In the genomic region with DNA sequence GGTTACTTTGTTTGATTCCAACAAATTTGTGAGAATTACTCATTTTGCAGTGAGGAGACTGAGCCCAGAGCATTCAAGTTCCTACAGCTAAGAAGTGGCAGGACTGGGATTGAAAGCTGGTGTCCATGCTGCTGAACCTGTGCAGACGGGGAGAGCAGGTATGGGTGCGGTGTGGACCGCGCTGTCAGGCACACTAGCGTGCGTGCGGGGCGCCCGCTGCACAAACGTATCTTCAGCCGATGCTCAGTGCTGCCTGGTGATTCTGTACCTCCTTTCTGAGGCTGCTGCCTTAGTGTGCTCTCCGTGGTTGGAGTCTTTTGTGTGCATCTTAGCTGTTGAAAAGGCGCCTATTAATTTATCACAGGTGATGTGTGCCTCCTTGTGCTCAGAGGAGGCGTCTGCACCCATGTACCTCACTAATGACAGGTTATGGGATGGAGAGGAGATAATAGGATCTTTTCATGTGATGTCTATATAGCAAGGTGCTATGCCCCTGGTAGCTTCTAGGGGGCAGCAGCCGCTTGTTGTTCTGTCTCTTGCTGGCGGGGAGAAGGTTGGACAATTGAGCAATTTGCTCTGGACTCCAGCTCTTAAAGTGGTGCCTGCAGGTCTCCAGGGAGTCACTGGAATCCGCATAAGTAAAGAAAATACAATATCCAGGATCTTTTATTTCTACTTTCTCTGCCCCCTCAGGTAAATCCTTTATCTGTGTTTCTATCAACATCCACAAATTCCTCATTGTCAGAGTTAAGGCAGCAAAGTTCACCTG, we compare ENCODE assay signal across 1 cellular context.
A peak's percentile ranks its signal among the peaks of the same experiment; 100 is the strongest.
TF ChIP-seq lines count a peak whose summit lies in the region.

No MANE protein-coding gene starts in this region.

TF ChIP-seq in HepG2, 621 proteins besides CTCF, POLR2A, EP300 and RAD21 (continued from another document and continues in another):
- TF ChIP-seq SMC3 (IDR thresholded peaks at IDR 0.05; ENCODE audit: low read length) (peak; percentile 87), ZNF101 (CRISPR knock-in tag; IDR thresholded peaks at IDR 0.05; ENCODE audit: borderline replicate concordance, low read depth) (no peak), KDM1A (CRISPR knock-in tag; IDR thresholded peaks at IDR 0.05) (no peak), KMT2B (CRISPR knock-in tag; IDR thresholded peaks at IDR 0.05) (peak; percentile 36; the same call in 1 of the 2 replicates), ZNF136 (CRISPR knock-in tag; IDR thresholded peaks at IDR 0.05; ENCODE audit: low read depth) (no peak), ZNF784 (CRISPR knock-in tag; IDR thresholded peaks at IDR 0.05; ENCODE audit: borderline replicate concordance) (no peak), ZNF484 (CRISPR knock-in tag; IDR thresholded peaks at IDR 0.05; ENCODE audit: borderline replicate concordance, low read depth) (no peak), MTA1 (CRISPR knock-in tag; IDR thresholded peaks at IDR 0.05; ENCODE audit: borderline replicate concordance) (no peak), STAG1 (CRISPR knock-in tag; IDR thresholded peaks at IDR 0.05) (peak; percentile 89), SP140L (CRISPR knock-in tag; IDR thresholded peaks at IDR 0.05; ENCODE audit: borderline replicate concordance) (no peak), ZNF234 (CRISPR knock-in tag; conservative IDR thresholded peaks at IDR 0.05) (no peak), ATF1 (CRISPR knock-in tag; IDR thresholded peaks at IDR 0.05) (no peak), MED1 (CRISPR knock-in tag; IDR thresholded peaks at IDR 0.05) (no peak), ZNF530 (CRISPR knock-in tag; IDR thresholded peaks at IDR 0.05; ENCODE audit: low read depth) (no peak), KLF13 (CRISPR knock-in tag; IDR thresholded peaks at IDR 0.05) (no peak), HOXA3 (CRISPR knock-in tag; IDR thresholded peaks at IDR 0.05) (0 out of 2 replicates have a peak, but pooled peaks have one; percentile 18), ZNF256 (CRISPR knock-in tag; conservative IDR thresholded peaks at IDR 0.05) (no peak), MTF1 (CRISPR knock-in tag; IDR thresholded peaks at IDR 0.05) (no peak), ZNF496 (CRISPR knock-in tag; IDR thresholded peaks at IDR 0.05; ENCODE audit: insufficient replicate concordance) (no peak), CCDC6 (CRISPR knock-in tag; IDR thresholded peaks at IDR 0.05) (no peak), UBTF (CRISPR knock-in tag; IDR thresholded peaks at IDR 0.05) (no peak), ZFP36L2 (CRISPR knock-in tag; IDR thresholded peaks at IDR 0.05) (no peak), HIC2 (CRISPR knock-in tag; IDR thresholded peaks at IDR 0.05; ENCODE audit: low read depth) (no peak), ZNF318 (CRISPR knock-in tag; IDR thresholded peaks at IDR 0.05) (no peak)
- TF ChIP-seq, protein P1, sequence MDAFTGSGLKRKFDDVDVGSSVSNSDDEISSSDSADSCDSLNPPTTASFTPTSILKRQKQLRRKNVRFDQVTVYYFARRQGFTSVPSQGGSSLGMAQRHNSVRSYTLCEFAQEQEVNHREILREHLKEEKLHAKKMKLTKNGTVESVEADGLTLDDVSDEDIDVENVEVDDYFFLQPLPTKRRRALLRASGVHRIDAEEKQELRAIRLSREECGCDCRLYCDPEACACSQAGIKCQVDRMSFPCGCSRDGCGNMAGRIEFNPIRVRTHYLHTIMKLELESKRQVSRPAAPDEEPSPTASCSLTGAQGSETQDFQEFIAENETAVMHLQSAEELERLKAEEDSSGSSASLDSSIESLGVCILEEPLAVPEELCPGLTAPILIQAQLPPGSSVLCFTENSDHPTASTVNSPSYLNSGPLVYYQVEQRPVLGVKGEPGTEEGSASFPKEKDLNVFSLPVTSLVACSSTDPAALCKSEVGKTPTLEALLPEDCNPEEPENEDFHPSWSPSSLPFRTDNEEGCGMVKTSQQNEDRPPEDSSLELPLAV (CRISPR knock-in tag; conservative IDR thresholded peaks at IDR 0.05; ENCODE audit: low read depth), result no peak
- TF ChIP-seq, protein P2, sequence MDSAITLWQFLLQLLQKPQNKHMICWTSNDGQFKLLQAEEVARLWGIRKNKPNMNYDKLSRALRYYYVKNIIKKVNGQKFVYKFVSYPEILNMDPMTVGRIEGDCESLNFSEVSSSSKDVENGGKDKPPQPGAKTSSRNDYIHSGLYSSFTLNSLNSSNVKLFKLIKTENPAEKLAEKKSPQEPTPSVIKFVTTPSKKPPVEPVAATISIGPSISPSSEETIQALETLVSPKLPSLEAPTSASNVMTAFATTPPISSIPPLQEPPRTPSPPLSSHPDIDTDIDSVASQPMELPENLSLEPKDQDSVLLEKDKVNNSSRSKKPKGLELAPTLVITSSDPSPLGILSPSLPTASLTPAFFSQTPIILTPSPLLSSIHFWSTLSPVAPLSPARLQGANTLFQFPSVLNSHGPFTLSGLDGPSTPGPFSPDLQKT (CRISPR knock-in tag; IDR thresholded peaks at IDR 0.05; ENCODE audit: borderline replicate concordance), result no peak
- TF ChIP-seq, protein P3, sequence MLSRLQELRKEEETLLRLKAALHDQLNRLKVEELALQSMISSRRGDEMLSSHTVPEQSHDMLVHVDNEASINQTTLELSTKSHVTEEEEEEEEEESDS (CRISPR knock-in tag; IDR thresholded peaks at IDR 0.05; ENCODE audit: borderline replicate concordance), result no peak
